In genomic region chr6:138959521-138959920, GRCh38 we compare ENCODE assay signal across 24 cellular contexts.
"Had no signal": no experiment of that assay in that cellular context is flagged by ENCODE, and none has a peak within 500 bp of the region (broad histone marks: within the 10 kb centered on the region; RNA-seq: fewer than 3 reads in every experiment).

No MANE protein-coding gene starts in this region.

- H3K27ac Mint-ChIP-seq: dendritic cell treated with granulocyte-macrophage colony-stimulating factor and Interleukin-4, amounts not matched to agents 40 ng/mL and 50 ng/mL, for 4 days; nephron had no signal

- H3K27me3 ChIP-seq: gastroesophageal sphincter, pancreas, stomach, transverse colon had no signal

- H3K9me3 ChIP-seq: gastroesophageal sphincter, pancreas, prostate gland, stomach, thoracic aorta, transverse colon had no signal

- H3K27ac ChIP-seq: gastroesophageal sphincter, pancreas, prostate gland, stomach, thoracic aorta had no signal

- H3K36me3 Mint-ChIP-seq: immature natural killer cell, naive B cell had no signal

- ATAC-seq: effector memory CD8-positive, alpha-beta T cell; gastroesophageal sphincter; left cardiac atrium; pancreas; sciatic nerve had no signal

- DNase-seq: cerebellar nuclear complex; effector memory CD8-positive, alpha-beta T cell; glutamatergic neuron; immature natural killer cell; kidney; left cardiac atrium; left ventricle myocardium superior; mesendoderm; naive B cell; occipital lobe; pancreas; retina; stimulated activated CD4-positive, alpha-beta T cell treated with anti-CD3 and anti-CD28 coated beads, Interleukin-2, amount 100 ng/mL, for 24 hours; stimulated activated naive CD4-positive, alpha-beta T cell; stomach; substantia nigra; transverse colon had no signal

- H3K27me3 Mint-ChIP-seq: dendritic cell treated with granulocyte-macrophage colony-stimulating factor and Interleukin-4, amounts not matched to agents 40 ng/mL and 50 ng/mL, for 4 days; effector memory CD8-positive, alpha-beta T cell; naive B cell had no signal

- H3K36me3 ChIP-seq: gastroesophageal sphincter, pancreas, prostate gland, stomach, thoracic aorta, transverse colon had no signal

- H3K4me3 Mint-ChIP-seq: dendritic cell treated with granulocyte-macrophage colony-stimulating factor and Interleukin-4, amounts not matched to agents 40 ng/mL and 50 ng/mL, for 4 days; nephron had no signal

- H3K4me1 ChIP-seq: prostate gland had no signal

- H3K4me3 ChIP-seq: gastroesophageal sphincter, lung, pancreas, prostate gland, stomach, thoracic aorta, transverse colon had no signal

- H3K9me3 Mint-ChIP-seq: dendritic cell treated with granulocyte-macrophage colony-stimulating factor and Interleukin-4, amounts not matched to agents 40 ng/mL and 50 ng/mL, for 4 days; effector memory CD8-positive, alpha-beta T cell; immature natural killer cell; nephron had no signal
